In genomic region chr5:150241298-150242225, GRCh38 we compare ENCODE assay signal across 16 cellular contexts. TPM values are rescaled to one million over a fixed set of nuclear protein-coding genes. Genes with fewer than 3 reads are reported as not detected.
A peak's percentile ranks its signal among the peaks of the same experiment; 100 is the strongest.
DNase-seq lines count a peak whose midpoint lies in the region; ATAC-seq and TF ChIP-seq lines count a peak whose summit lies in the region.
"Had no signal": no experiment of that assay in that cellular context is flagged by ENCODE, and none has a peak within 500 bp of the region (broad histone marks: within the 10 kb centered on the region; RNA-seq: fewer than 3 reads in every experiment).

No MANE protein-coding gene starts in this region.

- no peaks in the 10 kb centered on the region for H4K20me1 ChIP-seq in BLaER1 treated with 17β-estradiol and CSF1 and Interleukin-3, amounts not matched to agents 10 nM and 100 nM
- no peaks in the 10 kb centered on the region for H4K20me1 ChIP-seq in hepatocyte (ENCODE audit: insufficient read depth, poor library complexity, severe bottlenecking)
- H4K20me1 ChIP-seq in osteoblast (ENCODE audit: insufficient read depth, low read length) = no peaks in the 10 kb centered on the region

- no peak overlapping the region for H3K27ac ChIP-seq in BLaER1 treated with 17β-estradiol and CSF1 and Interleukin-3, amounts not matched to agents 10 nM and 100 nM
- H3K27ac ChIP-seq in RWPE2 (ENCODE audit: poor library complexity, severe bottlenecking) = no peak overlapping the region
- peak overlapping the region; percentile 40 for H3K27ac ChIP-seq in hepatocyte
- no peak overlapping the region for H3K27ac ChIP-seq in osteoblast (ENCODE audit: low read depth, low read length)

- H3K79me2 ChIP-seq in hepatocyte = no peaks in the 10 kb centered on the region
- H3K79me2 ChIP-seq in osteoblast (ENCODE audit: insufficient read depth, low read length) = no peaks in the 10 kb centered on the region

- H3K27me3 ChIP-seq in BLaER1 treated with 17β-estradiol and CSF1 and Interleukin-3, amounts not matched to agents 10 nM and 100 nM = no peaks in the 10 kb centered on the region
- H3K27me3 ChIP-seq in RWPE2 (ENCODE audit: insufficient read depth, poor library complexity, severe bottlenecking) (no peaks in the 10 kb centered on the region), hepatocyte (no peaks in the 10 kb centered on the region), osteoblast (ENCODE audit: insufficient read depth, low read length) (no peaks in the 10 kb centered on the region)

- H3K4me1 ChIP-seq in BLaER1 treated with 17β-estradiol and CSF1 and Interleukin-3, amounts not matched to agents 10 nM and 100 nM = peaks cover 0 to 39% (median 4%) of the 10 kb centered on the region in 10 experiments; a peak in 10 of 20 replicates
- H3K4me1 ChIP-seq in RWPE2 (ENCODE audit: insufficient read depth, poor library complexity, severe bottlenecking) (no peaks in the 10 kb centered on the region), hepatocyte (ENCODE audit: insufficient read depth) (peaks cover 18% of the 10 kb centered on the region), osteoblast (ENCODE audit: insufficient read depth, low read length) (no peaks in the 10 kb centered on the region)

- no peak overlapping the region for H3K4me3 ChIP-seq in BLaER1 treated with 17β-estradiol and CSF1 and Interleukin-3, amounts not matched to agents 10 nM and 100 nM
- no peak overlapping the region for H3K4me3 ChIP-seq in RWPE2 (ENCODE audit: severe bottlenecking)
- H3K4me3 ChIP-seq in hepatocyte = no peak overlapping the region
- no peak overlapping the region for H3K4me3 ChIP-seq in osteoblast (ENCODE audit: insufficient read depth, low read length)

- no peaks in the 10 kb centered on the region for H3K9me2 ChIP-seq in hepatocyte (replicated peaks; ENCODE audit: insufficient read depth)

- no peaks in the 10 kb centered on the region for H3K36me3 ChIP-seq in BLaER1 treated with 17β-estradiol and CSF1 and Interleukin-3, amounts not matched to agents 10 nM and 100 nM
- H3K36me3 ChIP-seq in RWPE2 (ENCODE audit: low read depth) = no peaks in the 10 kb centered on the region
- H3K36me3 ChIP-seq in hepatocyte (replicated peaks; ENCODE audit: insufficient read depth, low read depth) = no peaks in the 10 kb centered on the region
- H3K36me3 ChIP-seq in osteoblast (ENCODE audit: insufficient read depth, low read length) = no peaks in the 10 kb centered on the region

- no peak overlapping the region for H2AFZ ChIP-seq in hepatocyte
- H2AFZ ChIP-seq in osteoblast (ENCODE audit: low read length) = no peak overlapping the region

- DNase-seq in RWPE2 (ENCODE audit: low spot score) (peak; percentile 62), hepatocyte (ENCODE audit: low spot score) (no peak), osteoblast (ENCODE audit: insufficient read length, low spot score, missing footprints) (peak; percentile 62), NCI-H1436 (lab: John Stamatoyannopoulos, UW) (no peak), DMS153 (lab: John Stamatoyannopoulos, UW) (no peak)
- DNase-seq: Karpas-422, NCI-H1105 treated with DMSO at 0.1 percent for 48 hours, NCI-H187, NCI-H526 treated with DMSO at 0.1 percent for 48 hours, OCI-M1 had no signal

- no peak overlapping the region for H3K9ac ChIP-seq in BLaER1 treated with 17β-estradiol and CSF1 and Interleukin-3, amounts not matched to agents 10 nM and 100 nM

- 46% methylated on average over 12 of the region's 15 CpGs for WGBS in hepatocyte (ENCODE audit: low lambda C conversion rate, missing lambda C conversion rate)

- H3K4me2 ChIP-seq in BLaER1 treated with 17β-estradiol and CSF1 and Interleukin-3, amounts not matched to agents 10 nM and 100 nM = peak overlapping the region in 6 of 11 experiments; percentile 21 to 61 (median 50); a peak in 11 of 22 replicates
- H3K4me2 ChIP-seq in hepatocyte (no peak overlapping the region), osteoblast (ENCODE audit: insufficient read depth, low read length) (no peak overlapping the region)

- ATAC-seq in RWPE2 (ENCODE audit: low read depth) (no peak), GM18519 (IDR thresholded peaks at IDR 0.05; ENCODE audit: low FRiP score, unreplicated experiment) (no peak), GM18511 (IDR thresholded peaks at IDR 0.05; ENCODE audit: unreplicated experiment) (no peak)

- TF ChIP-seq CTCF in RWPE2 (IDR thresholded peaks at IDR 0.05; ENCODE audit: poor library complexity, severe bottlenecking) = no peak
- TF ChIP-seq CTCF in hepatocyte (IDR thresholded peaks at IDR 0.05; ENCODE audit: poor library complexity) = no peak
- no peak for TF ChIP-seq CTCF in osteoblast (IDR thresholded peaks at IDR 0.05; ENCODE audit: extremely low read depth, low read depth, low read length)

- no peaks in the 10 kb centered on the region for H3K9me3 ChIP-seq in BLaER1 treated with 17β-estradiol and CSF1 and Interleukin-3, amounts not matched to agents 10 nM and 100 nM (replicated peaks in 1 of 11)
- no peaks in the 10 kb centered on the region for H3K9me3 ChIP-seq in RWPE2 (ENCODE audit: severe bottlenecking)
- H3K9me3 ChIP-seq in hepatocyte (ENCODE audit: low read depth) = no peaks in the 10 kb centered on the region
- no peaks in the 10 kb centered on the region for H3K9me3 ChIP-seq in osteoblast (ENCODE audit: low read depth, low read length)

RNA-seq across cellular contexts. Expression of gene CAMK2A, which starts 48.0 kb away (rescaled TPM):
- total RNA-seq in hepatocyte (0.88 and 2.6 TPM in 2 replicates), osteoblast (0.36 and 0.88 TPM in 2 replicates)
- polyA plus RNA-seq in hepatocyte = 1.0 and 1.2 TPM in 2 replicates
- total RNA-seq: A673 had no signal
- polyA plus RNA-seq: CD14-positive monocyte had no signal

RNA-seq across cellular contexts. Expression of gene SLC6A7, which starts 51.7 kb away (rescaled TPM):
- total RNA-seq in hepatocyte (0.88 and 1.1 TPM in 2 replicates), osteoblast (under 0.01 TPM in 1 of 2 replicates, not detected in the other)
- 0.39 and 0.99 TPM in 2 replicates for polyA plus RNA-seq in hepatocyte
- total RNA-seq: A673, RPMI7951 had no signal
- polyA plus RNA-seq: CD14-positive monocyte had no signal

Comparison
In these comparisons a context has a peak if more than half of its experiments do, and no peak if none do; other contexts are left out.
1. H3K4me2 ChIP-seq: peak in BLaER1 treated with 17β-estradiol and CSF1 and Interleukin-3, amounts not matched to agents 10 nM and 100 nM (6 of 11); none in hepatocyte (single experiment) and osteoblast (single experiment).
2. DNase-seq: peak in RWPE2 (single experiment) and osteoblast (single experiment); none in hepatocyte (single experiment), NCI-H1436 (single experiment) and DMS153 (single experiment).